ENCODE assay signal across 1 cellular context in genomic region chr7:99616359-99617186, GRCh38.
TF ChIP-seq lines count a peak whose summit lies in the region.

TSS of gene ZSCAN25 (plus strand) at chr7:99616946. CDS start at chr7:99619607, 2,661 bp downstream.

TF ChIP-seq in K562, 482 proteins besides CTCF, POLR2A, EP300 and RAD21 (continued from another document and continues in another):
- TF ChIP-seq ZBTB49 (CRISPR knock-in tag; IDR thresholded peaks at IDR 0.05; ENCODE audit: borderline replicate concordance), result no peak
- TF ChIP-seq FOSL1 (tag; conservative IDR thresholded peaks at IDR 0.05), result peak; percentile 64
- no peak for TF ChIP-seq ZNF146 (CRISPR knock-in tag; IDR thresholded peaks at IDR 0.05; ENCODE audit: unreplicated experiment)
- TF ChIP-seq NR4A1 (CRISPR knock-in tag; IDR thresholded peaks at IDR 0.05), result 0 out of 2 replicates have a peak, but pooled peaks have one; percentile 21
- peak; percentile 55 for TF ChIP-seq NR4A1 (tag; IDR thresholded peaks at IDR 0.05)
- peak; percentile 73 to 91 for TF ChIP-seq MAZ (CRISPR knock-in tag; conservative IDR thresholded peaks at IDR 0.05 in 1 of 2, IDR thresholded peaks at IDR 0.05 in 1 of 2)
- peak; percentile 39; the same call in 1 of the 2 replicates for TF ChIP-seq ATF1 (CRISPR knock-in tag; IDR thresholded peaks at IDR 0.05)
- peak; percentile 92 for TF ChIP-seq ATF1 (tag; IDR thresholded peaks at IDR 0.05)
- TF ChIP-seq PYGO2 (tag; IDR thresholded peaks at IDR 0.05), result no peak
- TF ChIP-seq YY1 (IDR thresholded peaks at IDR 0.05; ENCODE audit: borderline replicate concordance in 1 of 3, control insufficient read depth in 1 of 3, extremely low read depth in 1 of 3, insufficient read depth in 3 of 3, insufficient read length in 1 of 3, insufficient replicate concordance in 2 of 3, low read depth in 1 of 3, low read length in 2 of 3), result peak in 2 of 3 experiments; percentile 74 to 79
- peak; percentile 94 for TF ChIP-seq CC2D1A (IDR thresholded peaks at IDR 0.05)
- no peak for TF ChIP-seq THRB (CRISPR knock-in tag; conservative IDR thresholded peaks at IDR 0.05)
- peak; percentile 83 to 85 for TF ChIP-seq NRF1 (conservative IDR thresholded peaks at IDR 0.05 in 1 of 2, IDR thresholded peaks at IDR 0.05 in 1 of 2)
- no peak for TF ChIP-seq HNRNPH1 (optimal IDR thresholded peaks at IDR 0.05; ENCODE audit: low read depth, low read length)
- TF ChIP-seq PML (IDR thresholded peaks at IDR 0.05; ENCODE audit: low read length), result peak; percentile 92
- TF ChIP-seq ZNF511 (CRISPR knock-in tag; IDR thresholded peaks at IDR 0.05), result peak; percentile 94; the same call in 1 of the 2 replicates
- TF ChIP-seq MAFK (IDR thresholded peaks at IDR 0.05; ENCODE audit: low read length), result peak; percentile 13; the same call in 1 of the 2 replicates
- peak; percentile 45 for TF ChIP-seq SMAD1 (IDR thresholded peaks at IDR 0.05; ENCODE audit: low read depth, low read length, partially characterized antibody)
- no peak; the same call in none of the 2 replicates for TF ChIP-seq OTX1 (CRISPR knock-in tag; IDR thresholded peaks at IDR 0.05)
- no peak for TF ChIP-seq SRSF7 (optimal IDR thresholded peaks at IDR 0.05; ENCODE audit: low read depth, low read length)
- 0 out of 2 replicates have a peak, but pooled peaks have one; percentile 49 for TF ChIP-seq NFIC (IDR thresholded peaks at IDR 0.05)
- 0 out of 2 replicates have a peak, but pooled peaks have one; percentile 52 for TF ChIP-seq MIER1 (IDR thresholded peaks at IDR 0.05; ENCODE audit: low read depth)
- no peak for TF ChIP-seq FOXO4 (CRISPR knock-in tag; IDR thresholded peaks at IDR 0.05)
- TF ChIP-seq NR2C1 (IDR thresholded peaks at IDR 0.05), result peak; percentile 86
- peak; percentile 75 for TF ChIP-seq NR2C1 (tag; IDR thresholded peaks at IDR 0.05)
- no peak for TF ChIP-seq IRF2 (CRISPR knock-in tag; IDR thresholded peaks at IDR 0.05)
- no peak for TF ChIP-seq MTF1 (CRISPR knock-in tag; IDR thresholded peaks at IDR 0.05; ENCODE audit: borderline replicate concordance)
- no peak for TF ChIP-seq SREBF1 (IDR thresholded peaks at IDR 0.05; ENCODE audit: borderline replicate concordance, low read depth, low read length)
- peak; percentile 66 for TF ChIP-seq ZBTB33 (CRISPR knock-in tag; IDR thresholded peaks at IDR 0.05)
- TF ChIP-seq RBBP5 (IDR thresholded peaks at IDR 0.05; ENCODE audit: borderline replicate concordance, insufficient read depth, low read length, poor library complexity, severe bottlenecking), result peak; percentile 97
- TF ChIP-seq HNRNPUL1 (IDR thresholded peaks at IDR 0.05; ENCODE audit: low read length), result no peak
- TF ChIP-seq ZNF740 (CRISPR knock-in tag; IDR thresholded peaks at IDR 0.05), result peak; percentile 54
- TF ChIP-seq ZNF740 (tag; IDR thresholded peaks at IDR 0.05), result no peak
- no peak for TF ChIP-seq BRD9 (IDR thresholded peaks at IDR 0.05; ENCODE audit: low read depth, partially characterized antibody)
- no peak; the same call in 1 of the 2 replicates for TF ChIP-seq CBX1 (IDR thresholded peaks at IDR 0.05; ENCODE audit: low read depth)
- 0 out of 2 replicates have a peak, but pooled peaks have one; percentile 82 for TF ChIP-seq CBX5 (IDR thresholded peaks at IDR 0.05; ENCODE audit: borderline replicate concordance, low read depth)
- no peak for TF ChIP-seq ARID3B (CRISPR knock-in tag; IDR thresholded peaks at IDR 0.05; ENCODE audit: borderline replicate concordance)
- no peak for TF ChIP-seq SFPQ (IDR thresholded peaks at IDR 0.05; ENCODE audit: low read depth, low read length)
- TF ChIP-seq SMAD4 (CRISPR knock-in tag; conservative IDR thresholded peaks at IDR 0.05), result peak; percentile 77; the same call in 1 of the 2 replicates
- TF ChIP-seq SMARCA5 (IDR thresholded peaks at IDR 0.05), result peak; percentile 99
- peak; percentile 89 to 97 (median 96); a peak in 5 of 6 replicates for TF ChIP-seq ZBTB11 (CRISPR knock-in tag; IDR thresholded peaks at IDR 0.05)
- peak; percentile 76 for TF ChIP-seq KAT2B (IDR thresholded peaks at IDR 0.05; ENCODE audit: low read depth, low read length)
- TF ChIP-seq PHTF2 (CRISPR knock-in tag; IDR thresholded peaks at IDR 0.05), result no peak
- peak; percentile 73 for TF ChIP-seq RNF2 (IDR thresholded peaks at IDR 0.05)
- TF ChIP-seq ZNF445 (CRISPR knock-in tag; IDR thresholded peaks at IDR 0.05; ENCODE audit: low read depth), result no peak
- TF ChIP-seq CGGBP1 (CRISPR knock-in tag; IDR thresholded peaks at IDR 0.05), result peak; percentile 60; the same call in 1 of the 2 replicates
- TF ChIP-seq ZNF232 (CRISPR knock-in tag; IDR thresholded peaks at IDR 0.05), result peak; percentile 81
- peak; percentile 93 for TF ChIP-seq GMEB1 (CRISPR knock-in tag; IDR thresholded peaks at IDR 0.05)
- TF ChIP-seq HLTF (IDR thresholded peaks at IDR 0.05), result peak; percentile 66
